ENCODE assay signal across 8 cellular contexts in genomic region chr5:132655821-132656773, GRCh38. TPM values are rescaled to one million over a fixed set of nuclear protein-coding genes. Genes with fewer than 3 reads are reported as not detected.
A peak's percentile ranks its signal among the peaks of the same experiment; 100 is the strongest.
DNase-seq lines count a peak whose midpoint lies in the region; ATAC-seq and TF ChIP-seq lines count a peak whose summit lies in the region.

No MANE protein-coding gene starts in this region.

- peak overlapping the region; percentile 33 for H3K4me3 Mint-ChIP-seq in activated CD4-positive, alpha-beta T cell treated with anti-CD3 and anti-CD28 coated beads for 36 hours

- TF ChIP-seq POLR2A in prostate gland (IDR thresholded peaks at IDR 0.05) = no peak

- no peaks in the 10 kb centered on the region for H3K36me3 Mint-ChIP-seq in activated CD4-positive, alpha-beta T cell treated with anti-CD3 and anti-CD28 coated beads for 36 hours (ENCODE audit: low read depth)

- POLR2A ChIA-PET in activated CD4-positive, alpha-beta T cell treated with anti-CD3 and anti-CD28 coated beads for 36 hours (lab: Charles Lee) = no interaction called here

- intact Hi-C loops in activated CD4-positive, alpha-beta T cell treated with anti-CD3 and anti-CD28 coated beads for 36 hours (cut with DNase I, micrococcal nuclease) = no loop called here
- intact Hi-C loops in prostate gland (cut with DNase I) = no loop called here

- CTCF ChIA-PET in activated CD4-positive, alpha-beta T cell treated with anti-CD3 and anti-CD28 coated beads for 36 hours (lab: Charles Lee) = no interaction called here

- H3K27me3 ChIP-seq in prostate gland (replicated peaks; ENCODE audit: insufficient read depth) = no peaks in the 10 kb centered on the region

- H3K4me1 ChIP-seq in prostate gland (replicated peaks) = no peaks in the 10 kb centered on the region

- no peak for TF ChIP-seq CTCF in fibroblast of villous mesenchyme (IDR thresholded peaks at IDR 0.05; ENCODE audit: insufficient read depth, low read depth, low read length)
- no peak for TF ChIP-seq CTCF in prostate gland (IDR thresholded peaks at IDR 0.05)

- H3K27ac Mint-ChIP-seq in activated CD4-positive, alpha-beta T cell treated with anti-CD3 and anti-CD28 coated beads for 36 hours = no peak overlapping the region

- H3K4me3 ChIP-seq in fibroblast of villous mesenchyme (ENCODE audit: low read depth, low read length) (peak overlapping the region; percentile 41), prostate gland (peak overlapping the region; percentile 21 to 34)

- 3% methylated on average over 91 of the region's 92 CpGs for WGBS in prostate gland

- ATAC-seq in activated CD4-positive, alpha-beta T cell treated with anti-CD3 and anti-CD28 coated beads for 36 hours = peak; percentile 49
- ATAC-seq in HG02623 (IDR thresholded peaks at IDR 0.05; ENCODE audit: unreplicated experiment) = no peak

- H3K36me3 ChIP-seq in prostate gland = no peaks in the 10 kb centered on the region

- H3K27ac ChIP-seq in prostate gland = no peak overlapping the region

- in situ Hi-C loops in KBM-7 (cut with MboI; ENCODE audit: low pct_unique_long_range_greater_than_20kb, low sequenced_read_pairs) = no loop called here

- peaks cover 23% of the 10 kb centered on the region for H3K4me1 Mint-ChIP-seq in activated CD4-positive, alpha-beta T cell treated with anti-CD3 and anti-CD28 coated beads for 36 hours

- H3K9me3 ChIP-seq in prostate gland = no peaks in the 10 kb centered on the region

- peak; percentile 59 for DNase-seq in activated CD4-positive, alpha-beta T cell treated with anti-CD3 and anti-CD28 coated beads for 36 hours
- DNase-seq in activated CD4-positive, alpha-beta T cell treated with anti-CD3 and anti-CD28 coated beads for 1 hour = no peak
- DNase-seq in activated CD8-positive, alpha-beta memory T cell treated with anti-CD3 and anti-CD28 coated beads, Interleukin-2, amount 50 U/mL, for 4 hours = peak; percentile 58
- peak; percentile 20 for DNase-seq in fibroblast of villous mesenchyme (ENCODE audit: low read depth)
- DNase-seq in prostate gland (ENCODE audit: low spot score) = no peak
- DNase-seq in KBM-7 = no peak
- DNase-seq in RPMI8226 = no peak

- peaks cover 34% of the 10 kb centered on the region for H3K27me3 Mint-ChIP-seq in activated CD4-positive, alpha-beta T cell treated with anti-CD3 and anti-CD28 coated beads for 36 hours

- H3K9me3 Mint-ChIP-seq in activated CD4-positive, alpha-beta T cell treated with anti-CD3 and anti-CD28 coated beads for 36 hours (ENCODE audit: low read depth) = peaks cover 4% of the 10 kb centered on the region

RNA-seq across cellular contexts. Expression of gene IL13, which starts 1.9 kb away (rescaled TPM):
- 1 to 10 TPM; 3.9 to 5.5 TPM for total RNA-seq in activated CD4-positive, alpha-beta T cell treated with anti-CD3 and anti-CD28 coated beads for 36 hours
- total RNA-seq in fibroblast of villous mesenchyme = not detected in 2 replicates
- total RNA-seq in prostate gland = 1 to 10 TPM in 1 of 2 donors, not detected in 1; 2.3 TPM

RNA-seq across cellular contexts. Expression of gene IL4, which starts 17.7 kb away (rescaled TPM):
- under 1 TPM; 0.32 to 0.77 TPM for total RNA-seq in activated CD4-positive, alpha-beta T cell treated with anti-CD3 and anti-CD28 coated beads for 36 hours
- total RNA-seq in fibroblast of villous mesenchyme = not detected in 2 replicates
- total RNA-seq in prostate gland = not detected

Comparison
In these comparisons a context has a peak if more than half of its experiments do, and no peak if none do; other contexts are left out.
1. DNase-seq: peak in activated CD4-positive, alpha-beta T cell treated with anti-CD3 and anti-CD28 coated beads for 36 hours (single experiment), activated CD8-positive, alpha-beta memory T cell treated with anti-CD3 and anti-CD28 coated beads, Interleukin-2, amount 50 U/mL, for 4 hours (single experiment) and fibroblast of villous mesenchyme (single experiment); none in activated CD4-positive, alpha-beta T cell treated with anti-CD3 and anti-CD28 coated beads for 1 hour (single experiment), prostate gland (single experiment), KBM-7 (single experiment) and RPMI8226 (single experiment).